1 cellular context compared by ENCODE assay signal in the genomic region with DNA sequence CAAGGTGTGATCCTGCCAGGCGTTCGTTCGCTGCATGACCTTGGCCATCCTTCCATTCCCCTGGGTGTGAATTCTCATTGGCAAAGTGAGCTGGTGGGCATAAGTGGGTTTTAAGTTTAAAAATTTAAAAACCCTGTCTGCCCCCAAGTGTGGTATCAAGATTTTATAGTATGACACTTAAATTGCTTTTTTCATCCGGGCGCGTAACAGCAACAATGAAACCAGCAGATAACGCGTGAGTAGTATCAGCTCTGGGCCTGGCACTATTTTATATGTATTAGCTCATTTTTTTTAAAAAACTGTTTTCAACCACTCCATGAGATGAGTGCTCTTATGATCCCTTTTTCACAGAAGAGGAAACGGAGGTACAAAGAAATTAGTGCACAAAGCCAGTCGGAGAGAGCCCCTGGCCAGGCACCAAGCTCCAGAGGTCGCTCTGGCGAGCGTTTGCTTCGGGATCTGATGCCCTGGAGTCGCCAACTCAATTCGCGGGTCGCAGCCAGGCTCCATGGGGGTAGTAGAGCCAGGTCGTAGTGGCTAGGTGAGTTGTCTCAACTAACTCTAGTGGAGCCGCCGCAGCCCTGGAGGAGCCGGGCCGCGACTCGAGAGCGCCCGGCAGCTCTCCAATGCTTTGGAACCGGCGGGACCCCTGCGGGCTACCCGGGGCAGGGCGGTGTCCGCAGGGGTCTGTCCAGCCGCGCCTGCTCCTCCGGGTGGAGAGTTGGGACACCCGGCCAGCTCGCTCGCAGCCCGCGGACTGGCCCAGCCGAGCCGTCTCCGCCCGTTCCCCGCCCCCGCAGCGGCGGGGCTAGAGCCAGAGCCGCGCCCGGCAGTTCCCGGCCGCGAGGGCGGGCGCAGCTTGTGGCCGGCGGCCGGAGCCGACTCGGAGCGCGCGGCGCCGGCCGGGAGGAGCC.
TF ChIP-seq lines count a peak whose summit lies in the region.

A gene with protein sequence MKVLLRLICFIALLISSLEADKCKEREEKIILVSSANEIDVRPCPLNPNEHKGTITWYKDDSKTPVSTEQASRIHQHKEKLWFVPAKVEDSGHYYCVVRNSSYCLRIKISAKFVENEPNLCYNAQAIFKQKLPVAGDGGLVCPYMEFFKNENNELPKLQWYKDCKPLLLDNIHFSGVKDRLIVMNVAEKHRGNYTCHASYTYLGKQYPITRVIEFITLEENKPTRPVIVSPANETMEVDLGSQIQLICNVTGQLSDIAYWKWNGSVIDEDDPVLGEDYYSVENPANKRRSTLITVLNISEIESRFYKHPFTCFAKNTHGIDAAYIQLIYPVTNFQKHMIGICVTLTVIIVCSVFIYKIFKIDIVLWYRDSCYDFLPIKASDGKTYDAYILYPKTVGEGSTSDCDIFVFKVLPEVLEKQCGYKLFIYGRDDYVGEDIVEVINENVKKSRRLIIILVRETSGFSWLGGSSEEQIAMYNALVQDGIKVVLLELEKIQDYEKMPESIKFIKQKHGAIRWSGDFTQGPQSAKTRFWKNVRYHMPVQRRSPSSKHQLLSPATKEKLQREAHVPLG (plus strand): TSS at position 832 of the 914 bp plus-strand sequence. CDS start 14,979 bp downstream, outside the sequence.

TF ChIP-seq in HepG2, 621 proteins besides CTCF, POLR2A, EP300 and RAD21 (continued from another document and continues in another):
- TF ChIP-seq, protein P1, sequence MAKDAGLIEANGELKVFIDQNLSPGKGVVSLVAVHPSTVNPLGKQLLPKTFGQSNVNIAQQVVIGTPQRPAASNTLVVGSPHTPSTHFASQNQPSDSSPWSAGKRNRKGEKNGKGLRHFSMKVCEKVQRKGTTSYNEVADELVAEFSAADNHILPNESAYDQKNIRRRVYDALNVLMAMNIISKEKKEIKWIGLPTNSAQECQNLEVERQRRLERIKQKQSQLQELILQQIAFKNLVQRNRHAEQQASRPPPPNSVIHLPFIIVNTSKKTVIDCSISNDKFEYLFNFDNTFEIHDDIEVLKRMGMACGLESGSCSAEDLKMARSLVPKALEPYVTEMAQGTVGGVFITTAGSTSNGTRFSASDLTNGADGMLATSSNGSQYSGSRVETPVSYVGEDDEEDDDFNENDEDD (CRISPR knock-in tag; IDR thresholded peaks at IDR 0.05; ENCODE audit: borderline replicate concordance) = peak; percentile 14; the same call in 1 of the 2 replicates
- TF ChIP-seq, protein P2, sequence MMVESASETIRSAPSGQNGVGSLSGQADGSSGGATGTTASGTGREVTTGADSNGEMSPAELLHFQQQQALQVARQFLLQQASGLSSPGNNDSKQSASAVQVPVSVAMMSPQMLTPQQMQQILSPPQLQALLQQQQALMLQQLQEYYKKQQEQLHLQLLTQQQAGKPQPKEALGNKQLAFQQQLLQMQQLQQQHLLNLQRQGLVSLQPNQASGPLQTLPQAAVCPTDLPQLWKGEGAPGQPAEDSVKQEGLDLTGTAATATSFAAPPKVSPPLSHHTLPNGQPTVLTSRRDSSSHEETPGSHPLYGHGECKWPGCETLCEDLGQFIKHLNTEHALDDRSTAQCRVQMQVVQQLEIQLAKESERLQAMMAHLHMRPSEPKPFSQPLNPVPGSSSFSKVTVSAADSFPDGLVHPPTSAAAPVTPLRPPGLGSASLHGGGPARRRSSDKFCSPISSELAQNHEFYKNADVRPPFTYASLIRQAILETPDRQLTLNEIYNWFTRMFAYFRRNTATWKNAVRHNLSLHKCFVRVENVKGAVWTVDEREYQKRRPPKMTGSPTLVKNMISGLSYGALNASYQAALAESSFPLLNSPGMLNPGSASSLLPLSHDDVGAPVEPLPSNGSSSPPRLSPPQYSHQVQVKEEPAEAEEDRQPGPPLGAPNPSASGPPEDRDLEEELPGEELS (CRISPR knock-in tag; IDR thresholded peaks at IDR 0.05) = no peak
- TF ChIP-seq ZC3H4 (CRISPR knock-in tag; IDR thresholded peaks at IDR 0.05; ENCODE audit: borderline replicate concordance) (no peak), ZNF607 (CRISPR knock-in tag; IDR thresholded peaks at IDR 0.05; ENCODE audit: borderline replicate concordance) (no peak; the same call in 1 of the 2 replicates), ZNF761 (CRISPR knock-in tag; conservative IDR thresholded peaks at IDR 0.05) (peak; percentile 29; the same call in 1 of the 2 replicates), ZSCAN29 (CRISPR knock-in tag; conservative IDR thresholded peaks at IDR 0.05) (peak; percentile 71), YY1 (IDR thresholded peaks at IDR 0.05; ENCODE audit: insufficient read depth, insufficient replicate concordance, low read depth, low read length) (peak; percentile 49), ZNF605 (CRISPR knock-in tag; IDR thresholded peaks at IDR 0.05) (peak; percentile 56; the same call in 1 of the 2 replicates), XRCC5 (optimal IDR thresholded peaks at IDR 0.05; ENCODE audit: low read length) (peak; percentile 1), ZNF549 (CRISPR knock-in tag; IDR thresholded peaks at IDR 0.05) (no peak), ZFP1 (CRISPR knock-in tag; IDR thresholded peaks at IDR 0.05) (no peak), KLF16 (CRISPR knock-in tag; IDR thresholded peaks at IDR 0.05) (peak in 1 of 2 experiments; percentile 41; a peak in 1 of 4 replicates), FOXK2 (IDR thresholded peaks at IDR 0.05) (no peak), ZNF788 (CRISPR knock-in tag; IDR thresholded peaks at IDR 0.05; ENCODE audit: borderline replicate concordance) (0 out of 2 replicates have a peak, but pooled peaks have one; percentile 3), SAFB2 (CRISPR knock-in tag; IDR thresholded peaks at IDR 0.05; ENCODE audit: borderline replicate concordance, low read depth) (peak; percentile 87), ZNF543 (CRISPR knock-in tag; IDR thresholded peaks at IDR 0.05) (peak; percentile 61), ZNF12 (CRISPR knock-in tag; IDR thresholded peaks at IDR 0.05) (0 out of 2 replicates have a peak, but pooled peaks have one; percentile 13), U2AF1 (optimal IDR thresholded peaks at IDR 0.05; ENCODE audit: low read depth, low read length) (no peak), AGO1 (IDR thresholded peaks at IDR 0.05; ENCODE audit: low read depth, low read length, poor library complexity, severe bottlenecking) (peak; percentile 52), FOXA1 (IDR thresholded peaks at IDR 0.05) (no peak), FOXA1 (CRISPR knock-in tag; IDR thresholded peaks at IDR 0.05) (no peak; the same call in 1 of the 2 replicates), MBNL3 (CRISPR knock-in tag; conservative IDR thresholded peaks at IDR 0.05) (no peak), ZNF143 (CRISPR knock-in tag; IDR thresholded peaks at IDR 0.05) (0 out of 2 replicates have a peak, but pooled peaks have one; percentile 22)
- TF ChIP-seq, protein P3, sequence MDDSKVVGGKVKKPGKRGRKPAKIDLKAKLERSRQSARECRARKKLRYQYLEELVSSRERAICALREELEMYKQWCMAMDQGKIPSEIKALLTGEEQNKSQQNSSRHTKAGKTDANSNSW (CRISPR knock-in tag; IDR thresholded peaks at IDR 0.05; ENCODE audit: borderline replicate concordance) = no peak
- TF ChIP-seq, protein P4, sequence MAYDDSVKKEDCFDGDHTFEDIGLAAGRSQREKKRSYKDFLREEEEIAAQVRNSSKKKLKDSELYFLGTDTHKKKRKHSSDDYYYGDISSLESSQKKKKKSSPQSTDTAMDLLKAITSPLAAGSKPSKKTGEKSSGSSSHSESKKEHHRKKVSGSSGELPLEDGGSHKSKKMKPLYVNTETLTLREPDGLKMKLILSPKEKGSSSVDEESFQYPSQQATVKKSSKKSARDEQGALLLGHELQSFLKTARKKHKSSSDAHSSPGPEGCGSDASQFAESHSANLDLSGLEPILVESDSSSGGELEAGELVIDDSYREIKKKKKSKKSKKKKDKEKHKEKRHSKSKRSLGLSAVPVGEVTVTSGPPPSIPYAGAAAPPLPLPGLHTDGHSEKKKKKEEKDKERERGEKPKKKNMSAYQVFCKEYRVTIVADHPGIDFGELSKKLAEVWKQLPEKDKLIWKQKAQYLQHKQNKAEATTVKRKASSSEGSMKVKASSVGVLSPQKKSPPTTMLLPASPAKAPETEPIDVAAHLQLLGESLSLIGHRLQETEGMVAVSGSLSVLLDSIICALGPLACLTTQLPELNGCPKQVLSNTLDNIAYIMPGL (CRISPR knock-in tag; IDR thresholded peaks at IDR 0.05; ENCODE audit: borderline replicate concordance in 1 of 2, low read depth in 1 of 2) = peak in 1 of 2 experiments; percentile 73; a peak in 3 of 4 replicates
- TF ChIP-seq, protein P5, sequence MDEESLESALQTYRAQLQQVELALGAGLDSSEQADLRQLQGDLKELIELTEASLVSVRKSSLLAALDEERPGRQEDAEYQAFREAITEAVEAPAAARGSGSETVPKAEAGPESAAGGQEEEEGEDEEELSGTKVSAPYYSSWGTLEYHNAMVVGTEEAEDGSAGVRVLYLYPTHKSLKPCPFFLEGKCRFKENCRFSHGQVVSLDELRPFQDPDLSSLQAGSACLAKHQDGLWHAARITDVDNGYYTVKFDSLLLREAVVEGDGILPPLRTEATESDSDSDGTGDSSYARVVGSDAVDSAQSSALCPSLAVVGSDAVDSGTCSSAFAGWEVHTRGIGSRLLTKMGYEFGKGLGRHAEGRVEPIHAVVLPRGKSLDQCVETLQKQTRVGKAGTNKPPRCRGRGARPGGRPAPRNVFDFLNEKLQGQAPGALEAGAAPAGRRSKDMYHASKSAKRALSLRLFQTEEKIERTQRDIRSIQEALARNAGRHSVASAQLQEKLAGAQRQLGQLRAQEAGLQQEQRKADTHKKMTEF (CRISPR knock-in tag; IDR thresholded peaks at IDR 0.05) = peak; percentile 74; the same call in 1 of the 2 replicates
- TF ChIP-seq, protein P6, sequence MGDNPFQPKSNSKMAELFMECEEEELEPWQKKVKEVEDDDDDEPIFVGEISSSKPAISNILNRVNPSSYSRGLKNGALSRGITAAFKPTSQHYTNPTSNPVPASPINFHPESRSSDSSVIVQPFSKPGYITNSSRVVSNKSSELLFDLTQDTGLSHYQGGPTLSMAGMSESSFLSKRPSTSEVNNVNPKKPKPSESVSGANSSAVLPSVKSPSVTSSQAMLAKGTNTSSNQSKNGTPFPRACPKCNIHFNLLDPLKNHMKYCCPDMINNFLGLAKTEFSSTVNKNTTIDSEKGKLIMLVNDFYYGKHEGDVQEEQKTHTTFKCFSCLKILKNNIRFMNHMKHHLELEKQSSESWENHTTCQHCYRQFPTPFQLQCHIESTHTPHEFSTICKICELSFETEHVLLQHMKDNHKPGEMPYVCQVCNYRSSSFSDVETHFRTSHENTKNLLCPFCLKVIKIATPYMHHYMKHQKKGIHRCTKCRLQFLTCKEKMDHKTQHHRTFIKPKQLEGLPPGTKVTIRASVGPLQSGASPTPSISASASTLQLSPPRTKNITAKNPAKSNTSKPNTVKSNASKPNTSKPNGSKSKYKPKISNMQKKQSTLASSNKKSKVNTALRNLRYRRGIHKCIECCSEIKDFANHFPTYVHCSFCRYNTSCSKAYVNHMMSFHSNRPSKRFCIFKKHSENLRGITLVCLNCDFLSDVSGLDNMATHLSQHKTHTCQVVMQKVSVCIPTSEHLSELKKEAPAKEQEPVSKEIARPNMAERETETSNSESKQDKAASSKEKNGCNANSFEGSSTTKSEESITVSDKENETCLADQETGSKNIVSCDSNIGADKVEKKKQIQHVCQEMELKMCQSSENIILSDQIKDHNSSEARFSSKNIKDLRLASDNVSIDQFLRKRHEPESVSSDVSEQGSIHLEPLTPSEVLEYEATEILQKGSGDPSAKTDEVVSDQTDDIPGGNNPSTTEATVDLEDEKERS (CRISPR knock-in tag; IDR thresholded peaks at IDR 0.05) = no peak
- TF ChIP-seq, protein P7, sequence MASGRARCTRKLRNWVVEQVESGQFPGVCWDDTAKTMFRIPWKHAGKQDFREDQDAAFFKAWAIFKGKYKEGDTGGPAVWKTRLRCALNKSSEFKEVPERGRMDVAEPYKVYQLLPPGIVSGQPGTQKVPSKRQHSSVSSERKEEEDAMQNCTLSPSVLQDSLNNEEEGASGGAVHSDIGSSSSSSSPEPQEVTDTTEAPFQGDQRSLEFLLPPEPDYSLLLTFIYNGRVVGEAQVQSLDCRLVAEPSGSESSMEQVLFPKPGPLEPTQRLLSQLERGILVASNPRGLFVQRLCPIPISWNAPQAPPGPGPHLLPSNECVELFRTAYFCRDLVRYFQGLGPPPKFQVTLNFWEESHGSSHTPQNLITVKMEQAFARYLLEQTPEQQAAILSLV (CRISPR knock-in tag; IDR thresholded peaks at IDR 0.05; ENCODE audit: borderline replicate concordance) = 0 out of 2 replicates have a peak, but pooled peaks have one; percentile 39
- TF ChIP-seq, protein P8, sequence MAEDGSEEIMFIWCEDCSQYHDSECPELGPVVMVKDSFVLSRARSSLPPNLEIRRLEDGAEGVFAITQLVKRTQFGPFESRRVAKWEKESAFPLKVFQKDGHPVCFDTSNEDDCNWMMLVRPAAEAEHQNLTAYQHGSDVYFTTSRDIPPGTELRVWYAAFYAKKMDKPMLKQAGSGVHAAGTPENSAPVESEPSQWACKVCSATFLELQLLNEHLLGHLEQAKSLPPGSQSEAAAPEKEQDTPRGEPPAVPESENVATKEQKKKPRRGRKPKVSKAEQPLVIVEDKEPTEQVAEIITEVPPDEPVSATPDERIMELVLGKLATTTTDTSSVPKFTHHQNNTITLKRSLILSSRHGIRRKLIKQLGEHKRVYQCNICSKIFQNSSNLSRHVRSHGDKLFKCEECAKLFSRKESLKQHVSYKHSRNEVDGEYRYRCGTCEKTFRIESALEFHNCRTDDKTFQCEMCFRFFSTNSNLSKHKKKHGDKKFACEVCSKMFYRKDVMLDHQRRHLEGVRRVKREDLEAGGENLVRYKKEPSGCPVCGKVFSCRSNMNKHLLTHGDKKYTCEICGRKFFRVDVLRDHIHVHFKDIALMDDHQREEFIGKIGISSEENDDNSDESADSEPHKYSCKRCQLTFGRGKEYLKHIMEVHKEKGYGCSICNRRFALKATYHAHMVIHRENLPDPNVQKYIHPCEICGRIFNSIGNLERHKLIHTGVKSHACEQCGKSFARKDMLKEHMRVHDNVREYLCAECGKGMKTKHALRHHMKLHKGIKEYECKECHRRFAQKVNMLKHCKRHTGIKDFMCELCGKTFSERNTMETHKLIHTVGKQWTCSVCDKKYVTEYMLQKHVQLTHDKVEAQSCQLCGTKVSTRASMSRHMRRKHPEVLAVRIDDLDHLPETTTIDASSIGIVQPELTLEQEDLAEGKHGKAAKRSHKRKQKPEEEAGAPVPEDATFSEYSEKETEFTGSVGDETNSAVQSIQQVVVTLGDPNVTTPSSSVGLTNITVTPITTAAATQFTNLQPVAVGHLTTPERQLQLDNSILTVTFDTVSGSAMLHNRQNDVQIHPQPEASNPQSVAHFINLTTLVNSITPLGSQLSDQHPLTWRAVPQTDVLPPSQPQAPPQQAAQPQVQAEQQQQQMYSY (CRISPR knock-in tag; IDR thresholded peaks at IDR 0.05) = peak; percentile 67; the same call in 1 of the 2 replicates
- TF ChIP-seq, protein P9, sequence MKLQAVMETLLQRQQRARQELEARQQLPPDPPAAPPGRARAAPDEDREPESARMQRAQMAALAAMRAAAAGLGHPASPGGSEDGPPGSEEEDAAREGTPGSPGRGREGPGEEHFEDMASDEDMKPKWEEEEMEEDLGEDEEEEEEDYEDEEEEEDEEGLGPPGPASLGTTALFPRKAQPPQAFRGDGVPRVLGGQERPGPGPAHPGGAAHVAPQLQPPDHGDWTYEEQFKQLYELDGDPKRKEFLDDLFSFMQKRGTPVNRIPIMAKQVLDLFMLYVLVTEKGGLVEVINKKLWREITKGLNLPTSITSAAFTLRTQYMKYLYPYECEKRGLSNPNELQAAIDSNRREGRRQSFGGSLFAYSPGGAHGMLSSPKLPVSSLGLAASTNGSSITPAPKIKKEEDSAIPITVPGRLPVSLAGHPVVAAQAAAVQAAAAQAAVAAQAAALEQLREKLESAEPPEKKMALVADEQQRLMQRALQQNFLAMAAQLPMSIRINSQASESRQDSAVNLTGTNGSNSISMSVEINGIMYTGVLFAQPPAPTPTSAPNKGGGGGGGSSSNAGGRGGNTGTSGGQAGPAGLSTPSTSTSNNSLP (IDR thresholded peaks at IDR 0.05; ENCODE audit: low read depth, low read length) = no peak
